Comparison of ENCODE assay signal across 9 cellular contexts in the genomic region with DNA sequence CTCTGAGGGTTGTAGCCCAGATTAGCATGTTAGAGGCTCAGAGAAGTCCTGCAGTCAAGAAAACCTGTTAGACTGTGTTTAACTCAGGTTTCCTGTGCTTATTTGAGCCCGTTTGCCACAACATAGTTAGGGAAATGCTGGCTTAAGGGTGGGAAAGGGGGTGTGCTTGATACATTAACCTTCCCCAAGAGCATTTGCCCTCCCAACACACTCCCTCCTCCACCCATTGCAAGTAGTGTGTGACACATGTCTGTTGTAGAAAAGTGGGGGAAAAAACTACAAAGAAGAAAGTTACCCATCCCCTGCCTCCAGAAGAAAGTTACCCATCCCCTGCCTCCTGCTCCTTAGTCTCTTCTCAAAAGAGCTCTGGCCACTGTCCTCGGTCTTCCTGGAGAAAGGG. TPM values are rescaled to one million over a fixed set of nuclear protein-coding genes. Genes with fewer than 3 reads are reported as not detected.
DNase-seq lines count a peak whose midpoint lies in the region; ATAC-seq and TF ChIP-seq lines count a peak whose summit lies in the region.
"Had no signal": no experiment of that assay in that cellular context is flagged by ENCODE, and none has a peak within 500 bp of the region (broad histone marks: within the 10 kb centered on the region; RNA-seq: fewer than 3 reads in every experiment).

No MANE protein-coding gene starts in this region.

- H3K9me2 ChIP-seq in DOHH2 (replicated peaks; ENCODE audit: control insufficient read depth, low read length) (no peaks in the 10 kb centered on the region), Karpas-422 (replicated peaks; ENCODE audit: insufficient read depth, low read length) (no peaks in the 10 kb centered on the region)

- H3K36me3 ChIP-seq in DOHH2 (ENCODE audit: control insufficient read depth, low read length) (no peaks in the 10 kb centered on the region), Karpas-422 (ENCODE audit: insufficient read depth, low read length) (no peaks in the 10 kb centered on the region), adipocyte (ENCODE audit: control insufficient read depth, insufficient read depth, low read length, severe bottlenecking) (no peaks in the 10 kb centered on the region), osteoblast (ENCODE audit: insufficient read depth, low read length) (no peaks in the 10 kb centered on the region)

- H3K9ac ChIP-seq in Karpas-422 (ENCODE audit: low read length) (peak overlapping the region; percentile 62), adipocyte (ENCODE audit: low read length) (peak overlapping the region; percentile 5)

- TF ChIP-seq CTCF in DOHH2 (IDR thresholded peaks at IDR 0.05; ENCODE audit: low read depth, low read length, poor library complexity, severe bottlenecking): no peak
- TF ChIP-seq CTCF in osteoblast (IDR thresholded peaks at IDR 0.05; ENCODE audit: extremely low read depth, low read depth, low read length): no peak

- no peak for ATAC-seq in GM21390 (IDR thresholded peaks at IDR 0.05; ENCODE audit: unreplicated experiment)

- H2AFZ ChIP-seq in Karpas-422 (ENCODE audit: low read length): peak overlapping the region; percentile 82
- H2AFZ ChIP-seq in osteoblast (ENCODE audit: low read length): peak overlapping the region; percentile 60

- peaks cover 21% of the 10 kb centered on the region for H3K4me1 ChIP-seq in DOHH2 (ENCODE audit: control insufficient read depth, low read length)
- H3K4me1 ChIP-seq in Karpas-422 (ENCODE audit: low read length): peaks cover 22% of the 10 kb centered on the region
- H3K4me1 ChIP-seq in adipocyte (ENCODE audit: control insufficient read depth, insufficient read depth, low read length): peaks cover 18% of the 10 kb centered on the region
- H3K4me1 ChIP-seq in osteoblast (ENCODE audit: insufficient read depth, low read length): peaks cover 24% of the 10 kb centered on the region
- H3K4me1 ChIP-seq: psoas muscle had no signal

- H3K4me2 ChIP-seq in DOHH2 (ENCODE audit: low read length) (peak overlapping the region; percentile 50), Karpas-422 (ENCODE audit: low read depth, low read length, poor library complexity, severe bottlenecking) (peak overlapping the region; percentile 58), osteoblast (ENCODE audit: insufficient read depth, low read length) (peak overlapping the region; percentile 60)

- H3K27ac ChIP-seq in DOHH2 (ENCODE audit: low read depth, low read length) (no peak overlapping the region), Karpas-422 (ENCODE audit: low read length) (peak overlapping the region; percentile 21; the same call in 1 of the 2 replicates), osteoblast (ENCODE audit: low read depth, low read length) (peak overlapping the region; percentile 44)
- H3K27ac ChIP-seq: psoas muscle had no signal

- DNase-seq in Karpas-422 (no peak), adipocyte (ENCODE audit: low read depth) (no peak), osteoblast (ENCODE audit: insufficient read length, low spot score, missing footprints) (peak; percentile 63), NCI-H526 (lab: John Stamatoyannopoulos, UW) (no peak), NCI-H2081 treated with DMSO at 0.1 percent for 48 hours (lab: John Stamatoyannopoulos, UW) (no peak)
- no peak for DNase-seq in stimulated activated CD8-positive, alpha-beta memory T cell treated with anti-CD3 and anti-CD28 coated beads, Interleukin-4, amount 100 ng/mL, for 48 hours

- H3K79me2 ChIP-seq in DOHH2 (ENCODE audit: control insufficient read depth, low read length) (no peaks in the 10 kb centered on the region), Karpas-422 (ENCODE audit: low read length) (no peaks in the 10 kb centered on the region), osteoblast (ENCODE audit: insufficient read depth, low read length) (no peaks in the 10 kb centered on the region)

- H4K20me1 ChIP-seq in DOHH2 (ENCODE audit: control insufficient read depth, insufficient read depth, low read depth, low read length): no peaks in the 10 kb centered on the region
- H4K20me1 ChIP-seq in Karpas-422 (ENCODE audit: insufficient read depth, low read depth, low read length): no peaks in the 10 kb centered on the region
- no peaks in the 10 kb centered on the region for H4K20me1 ChIP-seq in osteoblast (ENCODE audit: insufficient read depth, low read length)

- peaks cover 4% of the 10 kb centered on the region; the same call in 1 of the 2 replicates for H3K27me3 ChIP-seq in DOHH2 (ENCODE audit: control insufficient read depth, low read length)
- H3K27me3 ChIP-seq in Karpas-422 (ENCODE audit: low read length): no peaks in the 10 kb centered on the region
- H3K27me3 ChIP-seq in adipocyte (replicated peaks; ENCODE audit: control insufficient read depth, insufficient read depth, low read length): no peaks in the 10 kb centered on the region
- no peaks in the 10 kb centered on the region for H3K27me3 ChIP-seq in osteoblast (ENCODE audit: insufficient read depth, low read length)

- H3K9me3 ChIP-seq in DOHH2 (ENCODE audit: control insufficient read depth, insufficient read depth, low read length): 0 out of 2 replicates have a peak, but pooled peaks cover 4% of the 10 kb centered on the region
- no peaks in the 10 kb centered on the region for H3K9me3 ChIP-seq in Karpas-422 (ENCODE audit: low read length)
- H3K9me3 ChIP-seq in adipocyte (ENCODE audit: control insufficient read depth, low read length): no peaks in the 10 kb centered on the region
- H3K9me3 ChIP-seq in osteoblast (ENCODE audit: low read depth, low read length): no peaks in the 10 kb centered on the region

- no peak overlapping the region for H3K4me3 ChIP-seq in DOHH2 (ENCODE audit: low read length)
- no peak overlapping the region; the same call in 1 of the 2 replicates for H3K4me3 ChIP-seq in Karpas-422 (ENCODE audit: low read length)
- no peak overlapping the region for H3K4me3 ChIP-seq in adipocyte (ENCODE audit: low read length)
- no peak overlapping the region for H3K4me3 ChIP-seq in osteoblast (ENCODE audit: insufficient read depth, low read length)
- H3K4me3 ChIP-seq: psoas muscle had no signal

- no peaks in the 10 kb centered on the region for H3F3A ChIP-seq in DOHH2 (ENCODE audit: control insufficient read depth, insufficient read depth)

RNA-seq across cellular contexts. Expression of gene MRPS18A, which starts 36.8 kb away (rescaled TPM):
- 53.2 and 82.4 TPM in 2 replicates for total RNA-seq in Karpas-422 (2014; rRNA removed; shearing (Covaris generic); ENCODE audit: low replicate concordance)
- total RNA-seq in osteoblast: 27.5 and 30.4 TPM in 2 replicates

RNA-seq across cellular contexts. Expression of gene VEGFA, which starts 45.7 kb away (rescaled TPM):
- 146 and 217 TPM in 2 replicates for total RNA-seq in Karpas-422 (2014; rRNA removed; shearing (Covaris generic); ENCODE audit: low replicate concordance)
- 152 and 193 TPM in 2 replicates for total RNA-seq in osteoblast
